In the genomic region with DNA sequence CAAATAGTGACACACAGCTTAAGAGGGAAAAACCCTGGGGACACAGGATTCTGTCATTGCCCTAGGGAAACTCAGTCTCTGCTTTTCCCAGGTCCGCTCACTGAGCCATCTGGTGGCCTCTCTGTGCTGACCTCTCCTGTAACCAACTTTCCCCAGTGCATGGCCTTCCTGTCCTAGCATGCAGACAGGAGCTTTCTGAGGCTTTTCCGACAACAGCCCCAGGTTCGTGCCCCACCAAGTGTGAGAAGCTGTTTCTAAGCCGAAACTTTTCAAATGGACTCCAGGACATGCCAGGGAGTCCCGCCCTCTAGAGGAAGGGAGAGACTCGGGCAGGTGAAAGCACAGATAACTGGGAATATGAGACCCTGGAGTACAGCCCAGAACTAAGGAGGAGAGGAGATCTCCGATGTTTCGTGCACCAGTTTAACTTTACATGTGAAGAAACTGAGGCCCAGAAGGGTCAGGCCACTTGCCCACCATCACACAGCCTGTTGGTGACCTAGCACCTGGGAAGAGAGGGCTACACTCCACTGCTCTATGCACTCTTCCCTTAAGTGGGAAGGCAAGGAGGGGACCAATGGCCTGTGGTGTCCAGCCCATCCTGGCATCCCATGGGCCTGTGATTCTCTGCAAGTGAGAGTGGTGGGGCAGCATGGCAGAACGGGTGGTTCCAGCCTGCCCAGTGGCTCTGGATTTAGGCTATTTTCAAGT, we compare ENCODE assay signal across 9 cellular contexts. TPM values are rescaled to one million over a fixed set of nuclear protein-coding genes. Genes with fewer than 3 reads are reported as not detected.
DNase-seq lines count a peak whose midpoint lies in the region; ATAC-seq and TF ChIP-seq lines count a peak whose summit lies in the region.
"Had no signal": no experiment of that assay in that cellular context is flagged by ENCODE, and none has a peak within 500 bp of the region (broad histone marks: within the 10 kb centered on the region; RNA-seq: fewer than 3 reads in every experiment).

No MANE protein-coding gene starts in this region.

- H4K12ac ChIP-seq in trophoblast cell (ENCODE audit: low read depth, low read length) = no peak overlapping the region

- H3K4me1 ChIP-seq in RWPE2 (ENCODE audit: insufficient read depth, poor library complexity, severe bottlenecking) (no peaks in the 10 kb centered on the region), foreskin keratinocyte (no peaks in the 10 kb centered on the region), trophoblast cell (ENCODE audit: control insufficient read depth in 1 of 2, insufficient read depth in 2 of 2, low read length in 2 of 2) (no peaks in the 10 kb centered on the region)
- H3K4me1 ChIP-seq: testis had no signal

- H2BK5ac ChIP-seq in trophoblast cell (ENCODE audit: low read depth, low read length, poor library complexity) = no peak overlapping the region

- no peak overlapping the region for H3K4me3 ChIP-seq in H7 (ENCODE audit: insufficient read depth, low read depth, low read length)
- H3K4me3 ChIP-seq in RWPE2 (ENCODE audit: severe bottlenecking) = no peak overlapping the region
- no peak overlapping the region for H3K4me3 ChIP-seq in trophoblast cell (ENCODE audit: low read depth, low read length)
- H3K4me3 ChIP-seq: testis had no signal

- peaks cover 4% of the 10 kb centered on the region for H3K36me3 ChIP-seq in H7 (replicated peaks; ENCODE audit: control insufficient read depth, insufficient read depth, low read length)
- H3K36me3 ChIP-seq in RWPE2 (ENCODE audit: low read depth) = peaks cover 22% of the 10 kb centered on the region
- peaks cover 16 to 17% of the 10 kb centered on the region in 2 experiments for H3K36me3 ChIP-seq in trophoblast cell (ENCODE audit: control insufficient read depth in 1 of 2, insufficient read depth in 2 of 2, low read length in 2 of 2)

- H2AFZ ChIP-seq in trophoblast cell (ENCODE audit: insufficient read depth, low read length, poor library complexity) = no peak overlapping the region

- peak; percentile 66 for DNase-seq in H7
- DNase-seq in RWPE2 (ENCODE audit: low spot score) = no peak
- DNase-seq in foreskin keratinocyte = peak in 1 of 2 donors; percentile 13
- peak; percentile 62 to 80 for DNase-seq in trophoblast cell
- DNase-seq in stimulated activated CD4-positive, alpha-beta T cell treated with anti-CD3 and anti-CD28 coated beads, Interleukin-4, amount 100 ng/mL, for 1 hour = no peak
- no peak for DNase-seq in SW480 (ENCODE audit: low spot score)
- DNase-seq: activated gamma-delta T cell treated with Interleukin-2 at 50 U/mL for 16 hours, testis had no signal

- H3K27me3 ChIP-seq in H7 (ENCODE audit: control insufficient read depth, insufficient read depth, low read length) (no peaks in the 10 kb centered on the region), RWPE2 (ENCODE audit: insufficient read depth, poor library complexity, severe bottlenecking) (no peaks in the 10 kb centered on the region), foreskin keratinocyte (peaks cover 6% of the 10 kb centered on the region), trophoblast cell (ENCODE audit: insufficient read depth, low read length) (no peaks in the 10 kb centered on the region)
- H3K27me3 ChIP-seq: testis had no signal

- no CpG with 5 or more reads among the region's 9 CpGs for WGBS in trophoblast cell (ENCODE audit: extremely low coverage, insufficient coverage, insufficient read length)

- no peak overlapping the region for H2AK5ac ChIP-seq in trophoblast cell (ENCODE audit: low read length)

- H3K27ac ChIP-seq in RWPE2 (ENCODE audit: poor library complexity, severe bottlenecking) (no peak overlapping the region), foreskin keratinocyte (no peak overlapping the region), trophoblast cell (ENCODE audit: low read depth, low read length) (no peak overlapping the region)
- H3K27ac ChIP-seq: testis had no signal

- H4K91ac ChIP-seq in trophoblast cell (ENCODE audit: low read depth, low read length) = no peak overlapping the region

- no peak overlapping the region for H2BK120ac ChIP-seq in trophoblast cell (ENCODE audit: insufficient read depth, low read length, poor library complexity)

- no peak overlapping the region for H3K4ac ChIP-seq in trophoblast cell (ENCODE audit: low read depth, low read length)

- no peaks in the 10 kb centered on the region for H3K79me2 ChIP-seq in trophoblast cell (ENCODE audit: control insufficient read depth, insufficient read depth, low read length, poor library complexity)

- H3K4me2 ChIP-seq in trophoblast cell (ENCODE audit: low read length) = no peak overlapping the region

- no peak overlapping the region for H3K23ac ChIP-seq in trophoblast cell (ENCODE audit: low read length)

- H3K9ac ChIP-seq in trophoblast cell (ENCODE audit: low read length) = no peak overlapping the region

- peak; percentile 65 for ATAC-seq in RWPE2 (ENCODE audit: low read depth)
- ATAC-seq in foreskin keratinocyte = peak; percentile 16
- ATAC-seq in HG02588 (IDR thresholded peaks at IDR 0.05; ENCODE audit: unreplicated experiment) = no peak

- H3K9me3 ChIP-seq in RWPE2 (ENCODE audit: severe bottlenecking) (no peaks in the 10 kb centered on the region), trophoblast cell (ENCODE audit: insufficient read depth, low read depth, low read length) (peaks cover 2% of the 10 kb centered on the region)
- H3K9me3 ChIP-seq: testis had no signal

- no peak overlapping the region for H4K8ac ChIP-seq in trophoblast cell (ENCODE audit: low read depth, low read length)

- no peak overlapping the region for H2BK12ac ChIP-seq in trophoblast cell (ENCODE audit: low read length)

- H3K18ac ChIP-seq in trophoblast cell (ENCODE audit: low read length) = no peak overlapping the region

- TF ChIP-seq CTCF in RWPE2 (IDR thresholded peaks at IDR 0.05; ENCODE audit: poor library complexity, severe bottlenecking) = peak; percentile 34
- peak; percentile 48 for TF ChIP-seq CTCF in foreskin keratinocyte (conservative IDR thresholded peaks at IDR 0.05)

- no peak overlapping the region for H3K14ac ChIP-seq in trophoblast cell (ENCODE audit: low read length)

- H3K79me1 ChIP-seq in trophoblast cell (ENCODE audit: low read length) = no peaks in the 10 kb centered on the region

RNA-seq across cellular contexts. Expression of a gene that starts 46.2 kb away (rescaled TPM):
- total RNA-seq in H7 (2014; rRNA removed; shearing (Covaris generic)) = 13.5 and 22.2 TPM in 2 replicates
- 12.6 and 12.9 TPM in 2 replicates for total RNA-seq in foreskin keratinocyte
- polyA plus RNA-seq in foreskin keratinocyte = 13.5 and 15.4 TPM in 2 replicates
- polyA plus RNA-seq in trophoblast cell (2013) = 7.8 and 8.0 TPM in 2 replicates

Comparison
In these comparisons a context has a peak if more than half of its experiments do, and no peak if none do; other contexts are left out.
1. DNase-seq: peak in H7 (single experiment) and trophoblast cell (2 of 2); none in RWPE2 (single experiment), stimulated activated CD4-positive, alpha-beta T cell treated with anti-CD3 and anti-CD28 coated beads, Interleukin-4, amount 100 ng/mL, for 1 hour (single experiment) and SW480 (single experiment).